ENCODE assay signal across 8 cellular contexts in the genomic region with DNA sequence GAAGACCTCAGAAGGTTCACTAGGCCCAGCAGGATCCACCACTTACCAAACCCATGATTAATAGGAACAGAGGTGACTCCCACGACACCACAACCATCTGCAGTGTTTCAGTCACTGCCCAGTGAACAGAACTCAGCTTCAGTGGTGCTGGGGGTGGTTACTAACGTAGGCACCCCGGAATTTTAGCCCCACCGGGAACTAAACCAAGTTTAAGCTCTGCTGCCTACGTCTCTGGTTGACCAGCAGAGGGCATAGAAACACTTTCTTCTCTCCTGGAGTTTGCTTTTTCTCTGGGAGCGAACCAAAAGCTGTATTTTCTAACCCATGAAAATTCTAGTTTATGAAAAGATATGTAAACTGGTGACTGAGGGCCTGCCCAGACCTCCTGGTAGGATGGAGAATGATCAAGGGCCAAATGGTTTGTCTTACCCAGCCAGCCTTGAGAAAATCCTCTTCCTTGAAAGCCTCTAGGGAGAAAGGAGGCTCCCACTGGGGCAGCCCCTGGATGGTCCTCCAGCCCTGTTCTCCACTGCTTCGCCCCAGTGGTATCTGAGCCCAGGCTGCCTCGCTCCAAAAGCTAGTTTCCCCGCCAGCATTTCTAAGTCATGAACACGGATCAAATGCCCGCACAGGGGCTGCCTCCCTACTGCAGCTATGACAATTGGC.
DNase-seq lines count a peak whose midpoint lies in the region; ATAC-seq and TF ChIP-seq lines count a peak whose summit lies in the region.

No MANE protein-coding gene starts in this region.

- peak; percentile 82 for TF ChIP-seq CTCF in VCaP (conservative IDR thresholded peaks at IDR 0.05)

- no peak overlapping the region for H3K27ac ChIP-seq in VCaP

- DNase-seq in DMS 273 treated with DMSO at 0.1 percent for 48 hours (lab: John Stamatoyannopoulos, UW) (peak; percentile 33), HPDE6-E6E7 (ENCODE audit: extremely low spot score) (peak; percentile 37), iPS DF 19.7 (ENCODE audit: low read depth, low spot score) (peak; percentile 15), stromal cell of bone marrow (ENCODE audit: low read depth) (peak; percentile 28), NCI-H187 treated with DMSO at 0.1 percent for 48 hours (lab: John Stamatoyannopoulos, UW) (no peak)
- no peak for DNase-seq in activated CD4-positive, alpha-beta T cell treated with anti-CD3 and anti-CD28 coated beads, Interleukin-2, amount 50 U/mL, for 4 hours

- no peak for ATAC-seq in HG02884 (IDR thresholded peaks at IDR 0.05; ENCODE audit: unreplicated experiment)

Comparison
In these comparisons a context has a peak if more than half of its experiments do, and no peak if none do; other contexts are left out.
1. DNase-seq: peak in DMS 273 treated with DMSO at 0.1 percent for 48 hours (single experiment), HPDE6-E6E7 (single experiment), iPS DF 19.7 (single experiment) and stromal cell of bone marrow (single experiment); none in NCI-H187 treated with DMSO at 0.1 percent for 48 hours (single experiment) and activated CD4-positive, alpha-beta T cell treated with anti-CD3 and anti-CD28 coated beads, Interleukin-2, amount 50 U/mL, for 4 hours (0 of 2).